ENCODE assay signal across 15 cellular contexts in the genomic region with DNA sequence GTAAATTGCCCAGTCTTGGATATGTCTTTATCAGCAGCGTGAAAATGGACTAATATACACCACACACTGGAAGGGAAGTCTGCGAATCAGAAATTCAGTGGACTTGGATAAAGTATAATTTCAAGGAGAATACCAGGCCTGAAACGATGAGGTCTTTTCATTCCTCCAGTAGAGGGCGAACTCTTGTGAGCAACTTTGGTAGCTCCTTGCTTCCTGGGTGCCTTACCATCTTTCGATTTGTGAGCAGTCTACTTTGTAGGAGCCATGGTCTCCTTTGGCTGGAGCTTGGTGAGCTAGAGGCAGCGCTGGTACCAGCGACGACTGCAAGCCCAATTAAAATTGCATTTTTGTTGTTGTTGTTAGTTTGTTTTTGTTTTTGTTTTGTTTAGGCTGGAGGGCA.
DNase-seq lines count a peak whose midpoint lies in the region; ATAC-seq and TF ChIP-seq lines count a peak whose summit lies in the region.
"Had no signal": no experiment of that assay in that cellular context is flagged by ENCODE, and none has a peak within 500 bp of the region (broad histone marks: within the 10 kb centered on the region; RNA-seq: fewer than 3 reads in every experiment).

No MANE protein-coding gene starts in this region.

- H3K9ac ChIP-seq in smooth muscle cell (ENCODE audit: low read depth), result no peak overlapping the region

- no peaks in the 10 kb centered on the region for H3F3A ChIP-seq in smooth muscle cell (ENCODE audit: low read depth)

- H3K4me2 ChIP-seq in smooth muscle cell, result no peak overlapping the region

- no peak overlapping the region for H3K4me3 ChIP-seq in GM06990 (replicated peaks; ENCODE audit: low read depth, low read length)
- no peak overlapping the region for H3K4me3 ChIP-seq in smooth muscle cell
- H3K4me3 ChIP-seq: coronary artery had no signal

- 96% methylated on average over 8 of the region's 8 CpGs for WGBS in smooth muscle cell (ENCODE audit: low lambda C conversion rate)

- peaks cover 16% of the 10 kb centered on the region for H3K9me3 Mint-ChIP-seq in WTC11
- H3K9me3 Mint-ChIP-seq in nephron progenitor cell, result peaks cover 7% of the 10 kb centered on the region

- H3K79me2 ChIP-seq in smooth muscle cell (ENCODE audit: low read depth), result no peaks in the 10 kb centered on the region

- peak; percentile 10 for TF ChIP-seq CTCF in GM06990 (IDR thresholded peaks at IDR 0.05; ENCODE audit: insufficient read depth, low read length, poor library complexity, severe bottlenecking)
- no peak for TF ChIP-seq CTCF in WTC11 (IDR thresholded peaks at IDR 0.05)
- peak; percentile 10 for TF ChIP-seq CTCF in nephron progenitor cell (IDR thresholded peaks at IDR 0.05)
- TF ChIP-seq CTCF in smooth muscle cell (IDR thresholded peaks at IDR 0.05; ENCODE audit: borderline replicate concordance, insufficient read depth, poor library complexity, severe bottlenecking), result no peak

- H4K20me1 ChIP-seq in smooth muscle cell (ENCODE audit: low read depth), result no peaks in the 10 kb centered on the region

- H3K36me3 Mint-ChIP-seq in WTC11 (peaks cover 2% of the 10 kb centered on the region), nephron progenitor cell (ENCODE audit: low read depth) (no peaks in the 10 kb centered on the region)
- H3K36me3 Mint-ChIP-seq: activated naive CD4-positive, alpha-beta T cell treated with anti-CD3 and anti-CD28 coated beads, Interleukin-2, amount 10 ng/mL, durations not matched to agents 7 days and 5 days; IgD-negative memory B cell; stimulated activated effector memory CD8-positive, alpha-beta T cell treated with anti-CD3 and anti-CD28 coated beads, Interleukin-12 subunit alpha, Interleukin-12 subunit beta, amount 100 ng/mL, for 72 hours had no signal

- no peak overlapping the region for H3K4me3 Mint-ChIP-seq in WTC11
- H3K4me3 Mint-ChIP-seq in nephron progenitor cell, result no peak overlapping the region
- H3K4me3 Mint-ChIP-seq: activated naive CD4-positive, alpha-beta T cell treated with anti-CD3 and anti-CD28 coated beads, Interleukin-2, amount 10 ng/mL, durations not matched to agents 7 days and 5 days; IgD-negative memory B cell; stimulated activated effector memory CD8-positive, alpha-beta T cell treated with anti-CD3 and anti-CD28 coated beads, Interleukin-12 subunit alpha, Interleukin-12 subunit beta, amount 100 ng/mL, for 72 hours had no signal

- no peak overlapping the region for H3K27ac Mint-ChIP-seq in WTC11
- no peak overlapping the region for H3K27ac Mint-ChIP-seq in nephron progenitor cell
- H3K27ac Mint-ChIP-seq: activated naive CD4-positive, alpha-beta T cell treated with anti-CD3 and anti-CD28 coated beads, Interleukin-2, amount 10 ng/mL, durations not matched to agents 7 days and 5 days; IgD-negative memory B cell; stimulated activated effector memory CD8-positive, alpha-beta T cell treated with anti-CD3 and anti-CD28 coated beads, Interleukin-12 subunit alpha, Interleukin-12 subunit beta, amount 100 ng/mL, for 72 hours had no signal

- H3K36me3 ChIP-seq in GM06990 (ENCODE audit: control insufficient read depth, insufficient read depth, low read length) (no peaks in the 10 kb centered on the region), smooth muscle cell (ENCODE audit: low read depth) (no peaks in the 10 kb centered on the region)

- no peak overlapping the region for H2AFZ ChIP-seq in smooth muscle cell (ENCODE audit: low read depth)

- no peaks in the 10 kb centered on the region for H3K9me3 ChIP-seq in smooth muscle cell (replicated peaks; ENCODE audit: low read depth)

- no peak overlapping the region for H3K27ac ChIP-seq in smooth muscle cell (ENCODE audit: low read depth)
- H3K27ac ChIP-seq: coronary artery, foreskin keratinocyte had no signal

- CTCF ChIA-PET in WTC11 (lab: Charles Lee), result interaction anchor here (0.6 to 1.4 kb wide), 5 partner anchors 8 to 477 kb away, joined by 3 to 6 read pairs (median 4); no protein-coding TSS in a partner anchor

- in situ Hi-C loops in KBM-7 (cut with MboI; ENCODE audit: low pct_unique_long_range_greater_than_20kb, low sequenced_read_pairs), result no loop called here

- H3K4me1 ChIP-seq in smooth muscle cell (ENCODE audit: low read depth), result no peaks in the 10 kb centered on the region
- H3K4me1 ChIP-seq: foreskin keratinocyte had no signal

- no peaks in the 10 kb centered on the region for H3K27me3 Mint-ChIP-seq in WTC11 (ENCODE audit: low read depth)
- no peaks in the 10 kb centered on the region for H3K27me3 Mint-ChIP-seq in nephron progenitor cell (ENCODE audit: low read depth, poor library complexity)
- H3K27me3 Mint-ChIP-seq: activated naive CD4-positive, alpha-beta T cell treated with anti-CD3 and anti-CD28 coated beads, Interleukin-2, amount 10 ng/mL, durations not matched to agents 7 days and 5 days; IgD-negative memory B cell had no signal

- peak; percentile 78 for ATAC-seq in WTC11
- no peak for ATAC-seq in HG03565 (IDR thresholded peaks at IDR 0.05; ENCODE audit: unreplicated experiment)
- ATAC-seq: foreskin keratinocyte; left lobe of liver; stimulated activated effector memory CD8-positive, alpha-beta T cell treated with anti-CD3 and anti-CD28 coated beads, Interleukin-12 subunit alpha, Interleukin-12 subunit beta, amount 100 ng/mL, for 72 hours had no signal

- DNase-seq in GM06990 (ENCODE audit: extremely low read depth, insufficient read length) (no peak), KBM-7 (peak; percentile 5), WTC11 (ENCODE audit: low spot score) (peak; percentile 22), nephron progenitor cell (no peak), smooth muscle cell (lab: John Stamatoyannopoulos, UW; ENCODE audit: unreplicated experiment) (no peak), medulla oblongata (ENCODE audit: extremely low spot score) (no peak)
- DNase-seq: activated CD4-positive, alpha-beta T cell treated with anti-CD3 and anti-CD28 coated beads, Interleukin-2, amount 50 U/mL, for 1 hour; activated naive CD4-positive, alpha-beta T cell treated with anti-CD3 and anti-CD28 coated beads, Interleukin-2, amount 10 ng/mL, durations not matched to agents 7 days and 5 days; DMS153; foreskin keratinocyte had no signal

- no peaks in the 10 kb centered on the region for H3K4me1 Mint-ChIP-seq in WTC11
- no peaks in the 10 kb centered on the region for H3K4me1 Mint-ChIP-seq in nephron progenitor cell
- H3K4me1 Mint-ChIP-seq: activated naive CD4-positive, alpha-beta T cell treated with anti-CD3 and anti-CD28 coated beads, Interleukin-2, amount 10 ng/mL, durations not matched to agents 7 days and 5 days; IgD-negative memory B cell; stimulated activated effector memory CD8-positive, alpha-beta T cell treated with anti-CD3 and anti-CD28 coated beads, Interleukin-12 subunit alpha, Interleukin-12 subunit beta, amount 100 ng/mL, for 72 hours had no signal

- H3K27me3 ChIP-seq in GM06990 (replicated peaks; ENCODE audit: control insufficient read depth, insufficient read depth, low read length) (no peaks in the 10 kb centered on the region), smooth muscle cell (ENCODE audit: low read depth) (no peaks in the 10 kb centered on the region)
- H3K27me3 ChIP-seq: foreskin keratinocyte had no signal

- POLR2A ChIA-PET in WTC11 (lab: Charles Lee), result no interaction called here

TF ChIP-seq in WTC11, 78 proteins besides CTCF, POLR2A, EP300 and RAD21 (continues in another document):
- TF ChIP-seq, protein P1, sequence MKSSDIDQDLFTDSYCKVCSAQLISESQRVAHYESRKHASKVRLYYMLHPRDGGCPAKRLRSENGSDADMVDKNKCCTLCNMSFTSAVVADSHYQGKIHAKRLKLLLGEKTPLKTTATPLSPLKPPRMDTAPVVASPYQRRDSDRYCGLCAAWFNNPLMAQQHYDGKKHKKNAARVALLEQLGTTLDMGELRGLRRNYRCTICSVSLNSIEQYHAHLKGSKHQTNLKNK (CRISPR knock-in tag; IDR thresholded peaks at IDR 0.05), result no peak
- TF ChIP-seq GRHL2 (CRISPR knock-in tag; IDR thresholded peaks at IDR 0.05; ENCODE audit: insufficient replicate concordance, severe bottlenecking), result no peak
- TF ChIP-seq, protein P2, sequence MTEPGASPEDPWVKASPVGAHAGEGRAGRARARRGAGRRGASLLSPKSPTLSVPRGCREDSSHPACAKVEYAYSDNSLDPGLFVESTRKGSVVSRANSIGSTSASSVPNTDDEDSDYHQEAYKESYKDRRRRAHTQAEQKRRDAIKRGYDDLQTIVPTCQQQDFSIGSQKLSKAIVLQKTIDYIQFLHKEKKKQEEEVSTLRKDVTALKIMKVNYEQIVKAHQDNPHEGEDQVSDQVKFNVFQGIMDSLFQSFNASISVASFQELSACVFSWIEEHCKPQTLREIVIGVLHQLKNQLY (CRISPR knock-in tag; IDR thresholded peaks at IDR 0.05), result no peak
- TF ChIP-seq NFATC4 (CRISPR knock-in tag; IDR thresholded peaks at IDR 0.05), result no peak
- TF ChIP-seq JUN (CRISPR knock-in tag; IDR thresholded peaks at IDR 0.05), result no peak
- no peak for TF ChIP-seq OVOL2 (CRISPR knock-in tag; IDR thresholded peaks at IDR 0.05; ENCODE audit: borderline replicate concordance)
- TF ChIP-seq NR3C1 (CRISPR knock-in tag; conservative IDR thresholded peaks at IDR 0.05; ENCODE audit: low read depth), result no peak

Comparison
In these comparisons a context has a peak if more than half of its experiments do, and no peak if none do; other contexts are left out.
1. DNase-seq: peak in KBM-7 (single experiment) and WTC11 (single experiment); none in GM06990 (single experiment), nephron progenitor cell (single experiment), smooth muscle cell (single experiment) and medulla oblongata (single experiment).
2. CTCF ChIP-seq: peak in GM06990 (single experiment) and nephron progenitor cell (single experiment); none in WTC11 (single experiment) and smooth muscle cell (single experiment).